ENCODE assay signal across 1 cellular context in the genomic region with DNA sequence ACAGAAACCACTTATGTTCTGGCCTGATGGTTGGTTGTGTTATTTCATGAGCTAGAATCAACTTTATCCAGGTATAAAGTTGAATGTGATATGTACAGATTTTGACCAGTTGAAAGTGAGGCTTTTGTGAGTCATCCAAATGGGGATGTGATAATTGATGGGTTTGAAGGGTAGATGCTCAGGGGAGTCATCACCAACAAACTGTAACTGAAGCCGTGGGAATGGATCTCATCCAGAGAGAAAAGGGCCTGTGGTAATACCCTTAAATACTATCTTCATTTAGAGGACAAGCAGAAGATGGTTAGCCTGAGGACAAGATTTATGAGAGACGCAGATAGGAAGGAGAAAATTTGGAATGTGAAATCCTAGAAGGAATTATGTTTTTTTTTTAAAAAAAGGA.
TF ChIP-seq lines count a peak whose summit lies in the region.

No MANE protein-coding gene starts in this region.

TF ChIP-seq in H1, 55 proteins besides CTCF, POLR2A, EP300 and RAD21 (continued from another document):
- no peak for TF ChIP-seq TBP (IDR thresholded peaks at IDR 0.05; ENCODE audit: low read depth, low read length)
- no peak for TF ChIP-seq KDM1A (IDR thresholded peaks at IDR 0.05; ENCODE audit: borderline replicate concordance, low read length)
- TF ChIP-seq, protein P1, sequence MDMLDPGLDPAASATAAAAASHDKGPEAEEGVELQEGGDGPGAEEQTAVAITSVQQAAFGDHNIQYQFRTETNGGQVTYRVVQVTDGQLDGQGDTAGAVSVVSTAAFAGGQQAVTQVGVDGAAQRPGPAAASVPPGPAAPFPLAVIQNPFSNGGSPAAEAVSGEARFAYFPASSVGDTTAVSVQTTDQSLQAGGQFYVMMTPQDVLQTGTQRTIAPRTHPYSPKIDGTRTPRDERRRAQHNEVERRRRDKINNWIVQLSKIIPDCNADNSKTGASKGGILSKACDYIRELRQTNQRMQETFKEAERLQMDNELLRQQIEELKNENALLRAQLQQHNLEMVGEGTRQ (IDR thresholded peaks at IDR 0.05; ENCODE audit: low read length), result no peak
- no peak for TF ChIP-seq KDM4A (IDR thresholded peaks at IDR 0.05; ENCODE audit: low read depth, low read length, severe bottlenecking)
- no peak for TF ChIP-seq TAF1 (IDR thresholded peaks at IDR 0.05; ENCODE audit: low read depth, low read length)
- TF ChIP-seq KDM5A (IDR thresholded peaks at IDR 0.05; ENCODE audit: low read length), result no peak
- no peak for TF ChIP-seq HDAC6 (IDR thresholded peaks at IDR 0.05; ENCODE audit: low read depth, low read length)
- no peak for TF ChIP-seq POLR2AphosphoS5 (IDR thresholded peaks at IDR 0.05; ENCODE audit: low read depth, low read length)
